8 cellular contexts compared by ENCODE assay signal in genomic region chr20:50930139-50931047, GRCh38. TPM values are rescaled to one million over a fixed set of nuclear protein-coding genes. Genes with fewer than 3 reads are reported as not detected.
DNase-seq lines count a peak whose midpoint lies in the region; ATAC-seq, FAIRE-seq and TF ChIP-seq lines count a peak whose summit lies in the region.

No MANE protein-coding gene starts in this region.

- no peak for TF ChIP-seq RAD21 in IMR-90 (IDR thresholded peaks at IDR 0.05; ENCODE audit: low read length)

- peak; percentile 75 for DNase-seq in Right ventricle myocardium inferior (ENCODE audit: missing footprints)
- DNase-seq in cardiac septum (ENCODE audit: low spot score), result no peak
- no peak for DNase-seq in IMR-90
- DNase-seq in activated CD8-positive, alpha-beta memory T cell treated with anti-CD3 and anti-CD28 coated beads, Interleukin-2, amount 50 U/mL, for 4 hours, result peak; percentile 41
- DNase-seq in foreskin fibroblast, result peak in 1 of 2 donors; percentile 24
- peak; percentile 61 for DNase-seq in osteoblast (ENCODE audit: insufficient read length, low spot score, missing footprints)
- DNase-seq in RCC 7860 (ENCODE audit: low spot score), result no peak
- DNase-seq in cerebellar cortex (ENCODE audit: low spot score), result no peak

- H4K5ac ChIP-seq in IMR-90 (ENCODE audit: low read depth, low read length), result peak overlapping the region; percentile 79

- peak overlapping the region; percentile 98 for H3K4ac ChIP-seq in IMR-90 (ENCODE audit: low read depth, low read length)

- TF ChIP-seq CTCF in IMR-90 (conservative IDR thresholded peaks at IDR 0.05; ENCODE audit: low read depth, low read length) (no peak), foreskin fibroblast (IDR thresholded peaks at IDR 0.05; ENCODE audit: low read depth, low read length) (no peak), osteoblast (IDR thresholded peaks at IDR 0.05; ENCODE audit: extremely low read depth, low read depth, low read length) (no peak)

- no peak for TF ChIP-seq POLR2A in IMR-90 (IDR thresholded peaks at IDR 0.05; ENCODE audit: low read depth, low read length)

- H4K20me1 ChIP-seq in IMR-90 (ENCODE audit: insufficient read depth, low read length), result peaks cover 48% of the 10 kb centered on the region
- H4K20me1 ChIP-seq in osteoblast (ENCODE audit: insufficient read depth, low read length), result peaks cover 41% of the 10 kb centered on the region

- H3K56ac ChIP-seq in IMR-90 (ENCODE audit: extremely low read depth, insufficient read depth, low read length), result peak overlapping the region; percentile 89

- peaks cover 4 to 28% of the 10 kb centered on the region in 2 experiments; a peak in 3 of 4 replicates for H3K79me1 ChIP-seq in IMR-90 (ENCODE audit: low read depth in 1 of 2, low read length in 2 of 2)

- H3K4me3 ChIP-seq in IMR-90 (ENCODE audit: insufficient read depth, low read depth, low read length) (peak overlapping the region; percentile 95), foreskin fibroblast (ENCODE audit: low read depth in 1 of 2, low read length in 2 of 2) (peak overlapping the region; percentile 73 to 75), osteoblast (ENCODE audit: insufficient read depth, low read length) (peak overlapping the region; percentile 76)

- in situ Hi-C loops in IMR-90 (cut with MboI; ENCODE audit: low sequenced_read_pairs), result loop anchor here (5.0 kb wide), 1 partner anchor 118 kb away; no protein-coding TSS in a partner anchor

- H3K23ac ChIP-seq in IMR-90 (ENCODE audit: low read depth, low read length), result peak overlapping the region; percentile 81

- H3K9me1 ChIP-seq in IMR-90 (ENCODE audit: insufficient read depth, low read length), result peaks cover 8% of the 10 kb centered on the region

- BruUV-seq in IMR-90 (replicated peaks; lab: Mats Ljungman, UMichigan), result no TSS peak

- POLR2A ChIA-PET in IMR-90 (lab: Charles Lee; ENCODE audit: unreplicated experiment), result interaction anchor here (0.6 kb wide), 3 partner anchors 12 to 138 kb away, joined by 4 to 17 read pairs (median 5); no protein-coding TSS in a partner anchor

- peak overlapping the region; percentile 92 for H2AFZ ChIP-seq in IMR-90 (replicated peaks; ENCODE audit: low read length, poor library complexity)
- no peak overlapping the region for H2AFZ ChIP-seq in osteoblast (ENCODE audit: low read length)

- peaks cover 60% of the 10 kb centered on the region for H3K79me2 ChIP-seq in osteoblast (ENCODE audit: insufficient read depth, low read length)

- H3K36me3 ChIP-seq in IMR-90 (ENCODE audit: control insufficient read depth, insufficient read depth, low read length) (peaks cover 10% of the 10 kb centered on the region), osteoblast (ENCODE audit: insufficient read depth, low read length) (peaks cover 47% of the 10 kb centered on the region)

- H3K18ac ChIP-seq in IMR-90 (ENCODE audit: low read depth, low read length), result peak overlapping the region; percentile 25

- dilution Hi-C loops in IMR-90 (cut with HindIII; ENCODE audit: low sequenced_read_pairs, unreplicated experiment), result no loop called here

- H2AK9ac ChIP-seq in IMR-90 (replicated peaks; ENCODE audit: low read depth, low read length, poor library complexity), result peak overlapping the region; percentile 100

- H3K14ac ChIP-seq in IMR-90 (replicated peaks; ENCODE audit: low read depth, low read length), result peak overlapping the region; percentile 100

- H2BK20ac ChIP-seq in IMR-90 (ENCODE audit: low read depth, low read length), result no peak overlapping the region

- H2BK15ac ChIP-seq in IMR-90 (ENCODE audit: low read depth, low read length), result peak overlapping the region; percentile 17; the same call in 1 of the 3 replicates

- H3K27me3 ChIP-seq in IMR-90 (ENCODE audit: control insufficient read depth, insufficient read depth, low read length) (no peaks in the 10 kb centered on the region), osteoblast (ENCODE audit: insufficient read depth, low read length) (no peaks in the 10 kb centered on the region)

- ATAC-seq in Right ventricle myocardium inferior (no peak), IMR-90 (ENCODE audit: low read depth) (peak; percentile 4)

- peak overlapping the region; percentile 95 for H2BK5ac ChIP-seq in IMR-90 (ENCODE audit: low read depth, low read length, poor library complexity, severe bottlenecking)

- peak overlapping the region; percentile 82 for H3K4me2 ChIP-seq in IMR-90 (ENCODE audit: low read depth, low read length)
- H3K4me2 ChIP-seq in osteoblast (ENCODE audit: insufficient read depth, low read length), result peak overlapping the region; percentile 81

- H2AK5ac ChIP-seq in IMR-90 (ENCODE audit: low read depth, low read length), result peak overlapping the region; percentile 99

- peak overlapping the region; percentile 76 to 87; a peak in 3 of 4 replicates for H4K8ac ChIP-seq in IMR-90 (ENCODE audit: low read depth in 2 of 2, low read length in 2 of 2)

- H3K9me3 ChIP-seq in IMR-90 (ENCODE audit: control insufficient read depth, insufficient read depth, low read length) (no peaks in the 10 kb centered on the region), osteoblast (ENCODE audit: low read depth, low read length) (no peaks in the 10 kb centered on the region)

- peak overlapping the region; percentile 82 for H4K91ac ChIP-seq in IMR-90 (ENCODE audit: insufficient read depth, low read depth, low read length)

- peak overlapping the region; percentile 99 for H3K9ac ChIP-seq in IMR-90 (ENCODE audit: low read depth, low read length)

- FAIRE-seq in RCC 7860 (lab: Jason Lieb, UNC), result no peak

- CTCF ChIA-PET in IMR-90 (lab: Yijun Ruan, JAX), result interaction anchor here (1.2 to 2.8 kb wide), 10 partner anchors 16 to 140 kb away, joined by 4 to 16 read pairs (median 6); partner anchors contain the start of gene BCAS4

- WGBS in IMR-90 (ENCODE audit: extremely low coverage in 2 of 2, insufficient read length in 1 of 2), 2 experiments, result 0% methylated on average over 36 of the region's 97 CpGs; no CpG with 5 or more reads in 1 of the 2 experiments

- intact Hi-C loops in Right ventricle myocardium inferior (cut with DNase I) (loop anchor here (1.0 to 2.0 kb wide), 3 partner anchors 28 to 136 kb away; partner anchors contain the start of genes DPM1 and MOCS3), cardiac septum (cut with DNase I) (loop anchor here (1.0 to 5.0 kb wide), 2 partner anchors 28 to 113 kb away; partner anchors contain the start of genes DPM1 and MOCS3), IMR-90 (cut with micrococcal nuclease) (no loop called here)

- peaks cover 16% of the 10 kb centered on the region for H3K4me1 ChIP-seq in IMR-90 (ENCODE audit: control insufficient read depth, insufficient read depth, low read length)
- peaks cover 20% of the 10 kb centered on the region for H3K4me1 ChIP-seq in osteoblast (ENCODE audit: insufficient read depth, low read length)

- H3K27ac ChIP-seq in IMR-90 (ENCODE audit: insufficient read depth, low read length), result peak overlapping the region; percentile 97
- H3K27ac ChIP-seq in osteoblast (ENCODE audit: low read depth, low read length), result peak overlapping the region; percentile 95

- H2BK120ac ChIP-seq in IMR-90 (ENCODE audit: low read depth, low read length), result peak overlapping the region; percentile 62

TF ChIP-seq in IMR-90, 13 proteins besides CTCF, POLR2A, EP300 and RAD21 (continues in another document):
- TF ChIP-seq FOS (IDR thresholded peaks at IDR 0.05; ENCODE audit: low read depth, low read length), result no peak
- no peak for TF ChIP-seq BHLHE40 (IDR thresholded peaks at IDR 0.05; ENCODE audit: low read depth, low read length)
- no peak for TF ChIP-seq NFE2L2 (IDR thresholded peaks at IDR 0.05; ENCODE audit: low read depth, low read length)
- no peak for TF ChIP-seq MAFK (IDR thresholded peaks at IDR 0.05; ENCODE audit: low read depth, low read length)
- no peak for TF ChIP-seq MXI1 (IDR thresholded peaks at IDR 0.05; ENCODE audit: borderline replicate concordance, low read depth, low read length)
- no peak for TF ChIP-seq USF2 (IDR thresholded peaks at IDR 0.05; ENCODE audit: low read depth, low read length)
- TF ChIP-seq RCOR1 (IDR thresholded peaks at IDR 0.05; ENCODE audit: insufficient replicate concordance, low read length), result no peak
- no peak for TF ChIP-seq CHD1 (IDR thresholded peaks at IDR 0.05; ENCODE audit: low read depth, low read length)
- TF ChIP-seq ELK1 (IDR thresholded peaks at IDR 0.05; ENCODE audit: borderline replicate concordance, low read depth, low read length), result no peak

RNA-seq across cellular contexts. Expression of gene ADNP, which starts 0.8 kb away (rescaled TPM):
- 30.3 TPM for total RNA-seq in Right ventricle myocardium inferior
- total RNA-seq in cardiac septum, result 32.8 TPM
- 23.1 and 23.3 TPM in 2 replicates for total RNA-seq in IMR-90 (2012; rRNA removed)
- 17.5 and 24.8 TPM in 2 replicates for polyA plus RNA-seq in IMR-90 (2012; rRNA removed)
- 5.1 and 7.4 TPM in 2 replicates for polyA plus RNA-seq in IMR-90 (2012; cell fraction: cytosol; rRNA removed)
- polyA plus RNA-seq in IMR-90 (2012; cell fraction: nucleus; rRNA removed; ENCODE audit: low replicate concordance), result 10.9 and 65.8 TPM in 2 replicates
- 23.5 and 26.2 TPM in 2 replicates for total RNA-seq in osteoblast

RNA-seq across cellular contexts. Expression of gene DPM1, which starts 27.9 kb away (rescaled TPM):
- total RNA-seq in Right ventricle myocardium inferior, result 35.5 TPM
- total RNA-seq in cardiac septum, result 48.6 TPM
- total RNA-seq in IMR-90 (2012; rRNA removed), result 89.1 and 127 TPM in 2 replicates
- 48.8 and 59.1 TPM in 2 replicates for polyA plus RNA-seq in IMR-90 (2012; rRNA removed)
- polyA plus RNA-seq in IMR-90 (2012; cell fraction: cytosol; rRNA removed), result 34.1 and 40.1 TPM in 2 replicates
- 10.8 and 39.1 TPM in 2 replicates for polyA plus RNA-seq in IMR-90 (2012; cell fraction: nucleus; rRNA removed; ENCODE audit: low replicate concordance)
- 43.3 and 53.2 TPM in 2 replicates for total RNA-seq in osteoblast

RNA-seq across cellular contexts. Expression of gene MOCS3, which starts 28.2 kb away (rescaled TPM):
- 2.3 TPM for total RNA-seq in Right ventricle myocardium inferior
- total RNA-seq in cardiac septum, result 2.8 TPM
- 9.9 and 11.4 TPM in 2 replicates for total RNA-seq in IMR-90 (2012; rRNA removed)
- polyA plus RNA-seq in IMR-90 (2012; rRNA removed), result 3.3 and 3.4 TPM in 2 replicates
- 2.8 and 4.6 TPM in 2 replicates for polyA plus RNA-seq in IMR-90 (2012; cell fraction: cytosol; rRNA removed)
- polyA plus RNA-seq in IMR-90 (2012; cell fraction: nucleus; rRNA removed; ENCODE audit: low replicate concordance), result 1.7 and 2.5 TPM in 2 replicates
- 9.7 and 10.5 TPM in 2 replicates for total RNA-seq in osteoblast

Comparison
In these comparisons a context has a peak if more than half of its experiments do, and no peak if none do; other contexts are left out.
1. DNase-seq: peak in Right ventricle myocardium inferior (single experiment), activated CD8-positive, alpha-beta memory T cell treated with anti-CD3 and anti-CD28 coated beads, Interleukin-2, amount 50 U/mL, for 4 hours (single experiment) and osteoblast (single experiment); none in cardiac septum (single experiment), IMR-90 (single experiment), RCC 7860 (single experiment) and cerebellar cortex (single experiment).
2. Peak in every context shown above with its lines, with median percentiles within 50 percentile points of each other: H3K4me3 ChIP-seq.